In the genomic region with DNA sequence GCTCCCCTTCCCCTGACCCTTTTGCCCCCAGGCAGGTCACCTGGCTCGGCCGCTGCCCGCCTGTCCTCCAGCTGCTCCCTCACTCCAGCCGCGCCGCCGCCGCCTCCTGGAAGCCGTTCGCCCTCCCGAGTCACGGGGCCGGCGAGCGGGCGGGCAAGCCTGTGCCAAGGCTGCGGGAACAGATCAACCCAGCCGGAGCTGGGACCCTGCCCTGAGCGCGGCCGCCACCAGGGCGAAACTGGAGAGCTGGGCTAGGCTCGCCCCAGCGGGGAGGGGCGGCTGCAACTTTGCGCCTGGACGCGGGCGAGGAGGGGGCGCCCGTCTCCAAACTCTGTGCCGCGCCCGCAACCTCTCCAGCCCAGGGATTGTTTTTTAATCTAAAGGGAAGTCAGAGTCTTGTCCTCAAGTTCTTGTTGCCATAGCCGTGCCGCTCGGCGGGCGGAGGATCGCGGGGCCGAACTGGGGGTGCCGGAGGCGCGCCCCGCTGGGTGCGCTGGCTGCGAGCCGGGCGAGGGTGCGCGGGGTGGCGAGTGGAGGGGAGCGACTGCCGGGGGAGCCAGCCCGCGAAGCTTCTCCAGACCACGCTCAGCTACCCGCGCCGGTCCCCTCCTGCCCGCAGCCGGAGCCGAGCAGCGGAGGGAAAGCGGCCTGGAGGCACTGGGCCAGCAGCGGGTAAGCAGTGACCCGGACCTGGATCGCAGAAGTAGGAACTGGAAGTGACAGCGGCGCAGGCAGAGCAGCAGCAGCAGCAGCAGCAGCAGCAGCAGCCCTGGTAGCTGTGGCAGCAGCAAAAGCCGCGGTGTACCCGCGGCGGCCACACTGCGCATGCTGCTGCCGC, we compare ENCODE assay signal across 8 cellular contexts. TPM values are rescaled to one million over a fixed set of nuclear protein-coding genes. Genes with fewer than 3 reads are reported as not detected.
A peak's percentile ranks its signal among the peaks of the same experiment; 100 is the strongest.
DNase-seq lines count a peak whose midpoint lies in the region; ATAC-seq, FAIRE-seq and TF ChIP-seq lines count a peak whose summit lies in the region.

No MANE protein-coding gene starts in this region.

- peak in 9 of 10 experiments; percentile 28 to 55 (median 37) for DNase-seq in CD4-positive, alpha-beta T cell
- no peak for DNase-seq in GM19239 (ENCODE audit: insufficient read length, low spot score)
- peak; percentile 41 for DNase-seq in NOMO-1 treated with dmso at 0.1 percent for 144 hours (lab: John Stamatoyannopoulos, UW; ENCODE audit: unreplicated experiment)
- peak; percentile 17 for DNase-seq in activated T-helper 1 cell treated with anti-CD3 and anti-CD28 coated beads, Interleukin-12 subunit alpha, Interleukin-12 subunit beta, Interleukin-2, Interleukin-4 antibody, amounts not matched to agents 30 ng/mL and 10 ng/mL and 1 ng/mL, durations not matched to agents 14 hours and 24 hours and 36 hours (ENCODE audit: low spot score)
- DNase-seq in fibroblast of pulmonary artery (ENCODE audit: low read depth), result peak; percentile 59
- peak; percentile 26 for DNase-seq in natural killer cell
- DNase-seq in upper lobe of left lung, result peak; percentile 76 to 91

- no peaks in the 10 kb centered on the region for H3K36me3 ChIP-seq in upper lobe of left lung

- POLR2A ChIA-PET in CD4-positive, alpha-beta T cell (lab: Charles Lee), result interaction anchor here (0.6 to 5.0 kb wide), 11 partner anchors 12 to 196 kb away, joined by 3 to 43 read pairs (median 4); partner anchors contain the start of genes ARHGEF6 and RBMX

- peaks cover 15% of the 10 kb centered on the region for H3K36me3 Mint-ChIP-seq in CD4-positive, alpha-beta T cell (ENCODE audit: low read depth)
- peaks cover 10% of the 10 kb centered on the region for H3K36me3 Mint-ChIP-seq in activated T-helper 1 cell treated with anti-CD3 and anti-CD28 coated beads, Interleukin-12 subunit alpha, Interleukin-12 subunit beta, Interleukin-2, Interleukin-4 antibody, amounts not matched to agents 30 ng/mL and 10 ng/mL and 1 ng/mL, durations not matched to agents 14 hours and 24 hours and 36 hours (ENCODE audit: low read depth)
- no peaks in the 10 kb centered on the region for H3K36me3 Mint-ChIP-seq in natural killer cell

- peak; percentile 95 for FAIRE-seq in GM19239 (lab: Jason Lieb, UNC)

- 0 to 41% methylated on average over 5 to 71 of the region's 78 CpGs for WGBS in upper lobe of left lung, 2 donors

- intact Hi-C loops in CD4-positive, alpha-beta T cell (cut with DNase I, micrococcal nuclease), result loop anchor here (2.0 to 10.0 kb wide), 4 partner anchors 13 to 111 kb away; partner anchors contain the start of gene ARHGEF6 (in 1 of the 2)
- intact Hi-C loops in activated T-helper 1 cell treated with anti-CD3 and anti-CD28 coated beads, Interleukin-12 subunit alpha, Interleukin-12 subunit beta, Interleukin-2, Interleukin-4 antibody, amounts not matched to agents 30 ng/mL and 10 ng/mL and 1 ng/mL, durations not matched to agents 14 hours and 24 hours and 36 hours (cut with micrococcal nuclease), result loop anchor here (2.0 to 5.0 kb wide), 2 partner anchors 35 to 111 kb away; no protein-coding TSS in a partner anchor
- intact Hi-C loops in natural killer cell (cut with micrococcal nuclease), result loop anchor here (10.0 kb wide), 1 partner anchor 87 kb away; no protein-coding TSS in a partner anchor

- H3K27me3 Mint-ChIP-seq in CD4-positive, alpha-beta T cell, result no peaks in the 10 kb centered on the region
- no peaks in the 10 kb centered on the region for H3K27me3 Mint-ChIP-seq in activated T-helper 1 cell treated with anti-CD3 and anti-CD28 coated beads, Interleukin-12 subunit alpha, Interleukin-12 subunit beta, Interleukin-2, Interleukin-4 antibody, amounts not matched to agents 30 ng/mL and 10 ng/mL and 1 ng/mL, durations not matched to agents 14 hours and 24 hours and 36 hours (ENCODE audit: insufficient read depth)
- H3K27me3 Mint-ChIP-seq in natural killer cell (ENCODE audit: low read depth in 2 of 2), result no peaks in the 10 kb centered on the region

- H3K27ac ChIP-seq in CD4-positive, alpha-beta T cell (ENCODE audit: low read depth, low read length), result peak overlapping the region; percentile 53
- peak overlapping the region; percentile 84 to 90 (median 86) for H3K27ac ChIP-seq in upper lobe of left lung

- no peaks in the 10 kb centered on the region for H3K9me3 Mint-ChIP-seq in CD4-positive, alpha-beta T cell
- H3K9me3 Mint-ChIP-seq in activated T-helper 1 cell treated with anti-CD3 and anti-CD28 coated beads, Interleukin-12 subunit alpha, Interleukin-12 subunit beta, Interleukin-2, Interleukin-4 antibody, amounts not matched to agents 30 ng/mL and 10 ng/mL and 1 ng/mL, durations not matched to agents 14 hours and 24 hours and 36 hours, result no peaks in the 10 kb centered on the region
- no peaks in the 10 kb centered on the region for H3K9me3 Mint-ChIP-seq in natural killer cell

- CTCF ChIA-PET in CD4-positive, alpha-beta T cell (lab: Charles Lee), result interaction anchor here (0.6 to 3.0 kb wide), 10 partner anchors 12 to 110 kb away, joined by 3 to 18 read pairs (median 3); partner anchors contain the start of gene ARHGEF6

- peak overlapping the region; percentile 87 for H3K4me3 Mint-ChIP-seq in CD4-positive, alpha-beta T cell
- H3K4me3 Mint-ChIP-seq in activated T-helper 1 cell treated with anti-CD3 and anti-CD28 coated beads, Interleukin-12 subunit alpha, Interleukin-12 subunit beta, Interleukin-2, Interleukin-4 antibody, amounts not matched to agents 30 ng/mL and 10 ng/mL and 1 ng/mL, durations not matched to agents 14 hours and 24 hours and 36 hours, result peak overlapping the region; percentile 80
- peak overlapping the region; percentile 82 for H3K4me3 Mint-ChIP-seq in natural killer cell

- H3K4me3 ChIP-seq in fibroblast of pulmonary artery (replicated peaks; ENCODE audit: low read depth, low read length) (peak overlapping the region; percentile 54), upper lobe of left lung (peak overlapping the region; percentile 11 to 73 (median 62))

- no peak for TF ChIP-seq EP300 in upper lobe of left lung (IDR thresholded peaks at IDR 0.05)

- H3K9me3 ChIP-seq in CD4-positive, alpha-beta T cell (ENCODE audit: control insufficient read depth, low read length), result no peaks in the 10 kb centered on the region
- H3K9me3 ChIP-seq in upper lobe of left lung, result no peaks in the 10 kb centered on the region

- peak overlapping the region; percentile 93 for H3K27ac Mint-ChIP-seq in CD4-positive, alpha-beta T cell
- peak overlapping the region; percentile 92 for H3K27ac Mint-ChIP-seq in activated T-helper 1 cell treated with anti-CD3 and anti-CD28 coated beads, Interleukin-12 subunit alpha, Interleukin-12 subunit beta, Interleukin-2, Interleukin-4 antibody, amounts not matched to agents 30 ng/mL and 10 ng/mL and 1 ng/mL, durations not matched to agents 14 hours and 24 hours and 36 hours
- peak overlapping the region; percentile 59 to 63 for H3K27ac Mint-ChIP-seq in natural killer cell

- TF ChIP-seq POLR2A in upper lobe of left lung (IDR thresholded peaks at IDR 0.05), result peak in 2 of 4 donors; percentile 21 to 66

- H3K4me1 ChIP-seq in upper lobe of left lung, result peaks cover 0 to 10% (median 6%) of the 10 kb centered on the region in 4 donors

- peaks cover 77% of the 10 kb centered on the region for H3K4me1 Mint-ChIP-seq in CD4-positive, alpha-beta T cell (ENCODE audit: low read depth)
- peaks cover 56% of the 10 kb centered on the region for H3K4me1 Mint-ChIP-seq in activated T-helper 1 cell treated with anti-CD3 and anti-CD28 coated beads, Interleukin-12 subunit alpha, Interleukin-12 subunit beta, Interleukin-2, Interleukin-4 antibody, amounts not matched to agents 30 ng/mL and 10 ng/mL and 1 ng/mL, durations not matched to agents 14 hours and 24 hours and 36 hours (ENCODE audit: low read depth)
- H3K4me1 Mint-ChIP-seq in natural killer cell, result peaks cover 18 to 24% of the 10 kb centered on the region in 2 donors

- TF ChIP-seq CTCF in CD4-positive, alpha-beta T cell (IDR thresholded peaks at IDR 0.05), result no peak
- TF ChIP-seq CTCF in fibroblast of pulmonary artery (IDR thresholded peaks at IDR 0.05; ENCODE audit: low read length, missing control alignments) (no peak), natural killer cell (IDR thresholded peaks at IDR 0.05) (no peak), upper lobe of left lung (IDR thresholded peaks at IDR 0.05) (peak; percentile 28 to 76 (median 42))

- peak; percentile 77 for ATAC-seq in CD4-positive, alpha-beta T cell (ENCODE audit: poor library complexity)
- peak; percentile 69 for ATAC-seq in HG03196 (IDR thresholded peaks at IDR 0.05; ENCODE audit: unreplicated experiment)
- ATAC-seq in natural killer cell, result peak; percentile 83 to 90 (median 90)
- peak; percentile 76 to 92 for ATAC-seq in upper lobe of left lung (ENCODE audit: low FRiP score in 2 of 2)

- H3K27me3 ChIP-seq in CD4-positive, alpha-beta T cell (ENCODE audit: control insufficient read depth, insufficient read depth, low read length), result no peaks in the 10 kb centered on the region
- H3K27me3 ChIP-seq in upper lobe of left lung, result no peaks in the 10 kb centered on the region

RNA-seq across cellular contexts. Expression of gene ARHGEF6, which starts 13.4 kb away (rescaled TPM):
- 10 to 100 TPM; 43.3 to 45.3 TPM for total RNA-seq in CD4-positive, alpha-beta T cell
- total RNA-seq in activated T-helper 1 cell treated with anti-CD3 and anti-CD28 coated beads, Interleukin-12 subunit alpha, Interleukin-12 subunit beta, Interleukin-2, Interleukin-4 antibody, amounts not matched to agents 30 ng/mL and 10 ng/mL and 1 ng/mL, durations not matched to agents 14 hours and 24 hours and 36 hours, result 39.8 and 40.8 TPM in 2 replicates
- total RNA-seq in natural killer cell (10 to 100 TPM; 55.5 to 78.8 (median 75.7) TPM), upper lobe of left lung (10 to 100 TPM; 21.7 to 30.9 (median 27.0) TPM)

Comparison
In these comparisons a context has a peak if more than half of its experiments do, and no peak if none do; other contexts are left out.
1. CTCF ChIP-seq: peak in upper lobe of left lung (6 of 6); none in CD4-positive, alpha-beta T cell (single experiment), fibroblast of pulmonary artery (single experiment) and natural killer cell (single experiment).
2. Peak in every context shown above with its lines, with median percentiles within 50 percentile points of each other: ATAC-seq, H3K27ac Mint-ChIP-seq and H3K4me3 Mint-ChIP-seq.